In genomic region chr19:36638862-36639510, GRCh38 we compare ENCODE assay signal across 18 cellular contexts. TPM values are rescaled to one million over a fixed set of nuclear protein-coding genes. Genes with fewer than 3 reads are reported as not detected.
DNase-seq lines count a peak whose midpoint lies in the region; TF ChIP-seq lines count a peak whose summit lies in the region.
"Had no signal": no experiment of that assay in that cellular context is flagged by ENCODE, and none has a peak within 500 bp of the region (broad histone marks: within the 10 kb centered on the region; RNA-seq: fewer than 3 reads in every experiment).

No MANE protein-coding gene starts in this region.

- in situ Hi-C loops in GM13977 (cut with MboI; ENCODE audit: low pct_unique_long_range_greater_than_20kb, low sequenced_read_pairs, unreplicated experiment), result no loop called here

- no peak overlapping the region for H3K4me3 Mint-ChIP-seq in mesothelial cell of epicardium
- H3K4me3 Mint-ChIP-seq: naive thymus-derived CD8-positive, alpha-beta T cell had no signal

- intact Hi-C loops in colonic mucosa (cut with DNase I), result no loop called here

- peaks cover 71% of the 10 kb centered on the region for H3K9me3 Mint-ChIP-seq in mesothelial cell of epicardium

- no peak overlapping the region for H2BK120ac ChIP-seq in mesendoderm (ENCODE audit: low read depth, low read length)

- H2BK15ac ChIP-seq in mesendoderm (replicated peaks; ENCODE audit: low read depth), result no peak overlapping the region

- H3K79me1 ChIP-seq in mesendoderm (ENCODE audit: low read length), result no peaks in the 10 kb centered on the region

- no peaks in the 10 kb centered on the region for H3K4me1 ChIP-seq in mesendoderm (ENCODE audit: control insufficient read depth, low read depth, low read length)
- no peaks in the 10 kb centered on the region for H3K4me1 ChIP-seq in colonic mucosa
- H3K4me1 ChIP-seq: left ventricle myocardium inferior, uterus had no signal

- H3K27me3 ChIP-seq in mesendoderm (ENCODE audit: insufficient read depth, low read length, poor library complexity) (no peaks in the 10 kb centered on the region), colonic mucosa (no peaks in the 10 kb centered on the region)
- H3K27me3 ChIP-seq: uterus had no signal

- no peak overlapping the region for H3K4me2 ChIP-seq in mesendoderm (ENCODE audit: low read length)

- H4K5ac ChIP-seq in mesendoderm (ENCODE audit: low read length), result no peak overlapping the region

- H3K36me3 ChIP-seq in mesendoderm (ENCODE audit: control insufficient read depth, insufficient read depth, low read length), result no peaks in the 10 kb centered on the region
- H3K36me3 ChIP-seq in colonic mucosa, result peaks cover 10% of the 10 kb centered on the region

- no peak overlapping the region for H3K27ac Mint-ChIP-seq in mesothelial cell of epicardium
- H3K27ac Mint-ChIP-seq: naive thymus-derived CD8-positive, alpha-beta T cell had no signal

- no peak overlapping the region for H3K4ac ChIP-seq in mesendoderm (ENCODE audit: low read depth, low read length)

- H3K36me3 Mint-ChIP-seq in mesothelial cell of epicardium, result peaks cover 74% of the 10 kb centered on the region

- H2BK5ac ChIP-seq in mesendoderm (ENCODE audit: low read length), result no peak overlapping the region

- H3K23ac ChIP-seq in mesendoderm (ENCODE audit: low read length), result no peak overlapping the region

- no peak overlapping the region for H2AK5ac ChIP-seq in mesendoderm (ENCODE audit: low read length)

- H4K8ac ChIP-seq in mesendoderm (ENCODE audit: low read depth, low read length), result no peak overlapping the region

- peak; percentile 13 for DNase-seq in ELR (ENCODE audit: low read depth)
- DNase-seq in M059J (ENCODE audit: low read depth), result peak; percentile 5
- peak; percentile 5 for DNase-seq in dermis blood vessel endothelial cell
- peak; percentile 38 for DNase-seq in mesendoderm
- no peak for DNase-seq in epidermal melanocyte (ENCODE audit: insufficient read length, low spot score)
- DNase-seq in colonic mucosa, result no peak
- DNase-seq in GM13977 (ENCODE audit: low spot score), result no peak
- DNase-seq in mesothelial cell of epicardium (ENCODE audit: low spot score in 2 of 2, unreplicated experiment in 2 of 2), result no peak
- DNase-seq: activated CD4-positive, alpha-beta T cell treated with anti-CD3 and anti-CD28 coated beads, Interleukin-2, amount 50 U/mL, for 1 hour; activated gamma-delta T cell treated with Interleukin-2 at 50 U/mL for 16 hours; left ventricle myocardium inferior; naive thymus-derived CD8-positive, alpha-beta T cell; NCI-H1436; NCI-H2227 treated with DMSO at 0.1 percent for 48 hours; NK-92 treated with Interleukin-12 subunit alpha and Interleukin-12 subunit beta, amount 100 ng/mL, for 24 hours; stimulated activated CD4-positive, alpha-beta T cell treated with anti-CD3 and anti-CD28 coated beads, Interleukin-4, amount 100 ng/mL, for 1 hour; uterus had no signal

- H3K18ac ChIP-seq in mesendoderm (ENCODE audit: low read length), result no peak overlapping the region

- TF ChIP-seq CTCF in colonic mucosa (IDR thresholded peaks at IDR 0.05), result no peak
- no peak for TF ChIP-seq CTCF in GM13977 (IDR thresholded peaks at IDR 0.05; ENCODE audit: extremely low read depth, insufficient read depth, missing control alignments)
- TF ChIP-seq CTCF in mesothelial cell of epicardium (IDR thresholded peaks at IDR 0.05; ENCODE audit: unreplicated experiment), result no peak

- peaks cover 36% of the 10 kb centered on the region for H3K9me3 ChIP-seq in colonic mucosa

- no peaks in the 10 kb centered on the region for H3K79me2 ChIP-seq in mesendoderm (ENCODE audit: control insufficient read depth, insufficient read depth, low read length)

- H3K4me3 ChIP-seq in mesendoderm (ENCODE audit: low read length) (peak overlapping the region; percentile 14), colonic mucosa (no peak overlapping the region)
- H3K4me3 ChIP-seq: left ventricle myocardium inferior, skin epidermis, uterus had no signal

- H3K9ac ChIP-seq in mesendoderm (ENCODE audit: low read length), result no peak overlapping the region
- H3K9ac ChIP-seq in colonic mucosa (ENCODE audit: low read depth in 2 of 2, low read length in 2 of 2), result no peak overlapping the region

- H3K4me1 Mint-ChIP-seq in mesothelial cell of epicardium, result no peaks in the 10 kb centered on the region
- H3K4me1 Mint-ChIP-seq: naive thymus-derived CD8-positive, alpha-beta T cell had no signal

- H3K27ac ChIP-seq in mesendoderm (ENCODE audit: low read depth, low read length), result no peak overlapping the region
- no peak overlapping the region for H3K27ac ChIP-seq in colonic mucosa
- H3K27ac ChIP-seq: left ventricle myocardium inferior, skin epidermis, uterus had no signal

- WGBS in mesendoderm (ENCODE audit: extremely low coverage, insufficient coverage, low lambda C conversion rate), result no CpG with 5 or more reads among the region's 5 CpGs

- no peak overlapping the region for H3K56ac ChIP-seq in mesendoderm (ENCODE audit: low read length)

- no peaks in the 10 kb centered on the region for H3K27me3 Mint-ChIP-seq in mesothelial cell of epicardium (ENCODE audit: low read depth)
- H3K27me3 Mint-ChIP-seq: naive thymus-derived CD8-positive, alpha-beta T cell had no signal

RNA-seq across cellular contexts. Expression of gene ZNF461, which starts 27.7 kb away (rescaled TPM):
- 8.4 and 15.9 TPM in 2 replicates for total RNA-seq in M059J (2014; rRNA removed; shearing (Covaris generic))
- 6.0 and 9.2 TPM in 2 replicates for total RNA-seq in dermis blood vessel endothelial cell
- polyA plus RNA-seq in mesendoderm (2013, experiment 1 of 2), result 2.9 TPM
- polyA plus RNA-seq in mesendoderm (2013, experiment 2 of 2), result 2.8 TPM
- total RNA-seq in colonic mucosa, result 1 to 10 TPM; 3.7 to 4.2 TPM
- 10.3 to 13.6 TPM (median 13.1 TPM) in 3 replicates for total RNA-seq in mesothelial cell of epicardium

RNA-seq across cellular contexts. Expression of gene ZNF382, which starts 33.9 kb away (rescaled TPM):
- total RNA-seq in M059J (2014; rRNA removed; shearing (Covaris generic)), result 8.3 and 12.8 TPM in 2 replicates
- total RNA-seq in dermis blood vessel endothelial cell, result 5.9 and 7.5 TPM in 2 replicates
- 2.3 TPM for polyA plus RNA-seq in mesendoderm (2013, experiment 1 of 2)
- 2.2 TPM for polyA plus RNA-seq in mesendoderm (2013, experiment 2 of 2)
- 1 to 10 TPM in 1 of 2 donors, under 1 TPM in 1; 0.37 to 1.9 TPM for total RNA-seq in colonic mucosa
- 21.1 to 22.2 TPM (median 21.2 TPM) in 3 replicates for total RNA-seq in mesothelial cell of epicardium

RNA-seq across cellular contexts. Expression of gene ZNF567, which starts 48.4 kb away (rescaled TPM):
- 7.6 and 7.7 TPM in 2 replicates for total RNA-seq in M059J (2014; rRNA removed; shearing (Covaris generic))
- 5.3 and 9.2 TPM in 2 replicates for total RNA-seq in dermis blood vessel endothelial cell
- 12.3 TPM for polyA plus RNA-seq in mesendoderm (2013, experiment 1 of 2)
- polyA plus RNA-seq in mesendoderm (2013, experiment 2 of 2), result 12.2 TPM
- 1 to 10 TPM; 2.7 to 4.6 TPM for total RNA-seq in colonic mucosa
- 11.0 to 12.9 TPM (median 11.3 TPM) in 3 replicates for total RNA-seq in mesothelial cell of epicardium

Comparison
In these comparisons a context has a peak if more than half of its experiments do, and no peak if none do; other contexts are left out.
1. DNase-seq: peak in ELR (single experiment), M059J (single experiment), dermis blood vessel endothelial cell (single experiment) and mesendoderm (single experiment); none in epidermal melanocyte (single experiment), colonic mucosa (single experiment), GM13977 (single experiment) and mesothelial cell of epicardium (0 of 2).